1 cellular context compared by ENCODE assay signal in genomic region chr16:17775061-17775460, GRCh38.
TF ChIP-seq lines count a peak whose summit lies in the region.

No MANE protein-coding gene starts in this region.

TF ChIP-seq in SK-N-SH treated with all-trans-retinoic acid at 6 μM for 48 hours, 23 proteins besides CTCF, POLR2A, EP300 and RAD21 (continued from another document):
- TF ChIP-seq TSHZ2 (CRISPR knock-in tag; IDR thresholded peaks at IDR 0.05), result no peak
- TF ChIP-seq ARNTL (CRISPR knock-in tag; IDR thresholded peaks at IDR 0.05; ENCODE audit: borderline replicate concordance, low read depth), result no peak
- no peak for TF ChIP-seq CREB5 (CRISPR knock-in tag; IDR thresholded peaks at IDR 0.05; ENCODE audit: low read depth)
